ENCODE assay signal across 14 cellular contexts in the genomic region with DNA sequence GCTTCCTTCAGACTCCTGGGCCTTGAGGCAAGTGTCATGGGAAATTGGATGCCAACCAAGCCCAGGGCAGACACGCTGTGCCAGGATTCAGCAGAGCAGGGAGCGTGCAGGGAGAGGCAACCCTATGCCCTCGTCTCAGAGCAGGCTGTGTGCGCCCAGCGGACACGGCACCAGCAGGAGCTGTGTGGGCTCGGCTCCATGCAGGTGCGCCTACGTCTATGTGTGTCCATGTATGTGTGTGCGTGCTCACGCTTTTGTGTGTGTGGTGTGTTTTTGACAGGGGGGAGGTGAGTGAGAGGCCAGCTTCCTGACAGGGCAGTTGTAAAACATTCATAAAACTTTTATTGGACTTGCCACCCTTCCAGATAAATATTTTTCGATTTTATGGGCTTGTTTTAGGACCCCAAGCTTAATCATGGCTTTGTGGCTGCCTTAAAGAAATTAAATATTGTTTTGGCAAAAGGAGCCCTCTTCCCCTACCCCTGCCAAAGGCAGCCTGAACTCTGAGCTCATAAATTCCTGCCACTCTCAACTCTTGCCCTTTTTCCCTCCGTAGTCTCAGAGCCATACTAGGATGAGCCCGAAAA.
DNase-seq lines count a peak whose midpoint lies in the region; ATAC-seq and TF ChIP-seq lines count a peak whose summit lies in the region.
"Had no signal": no experiment of that assay in that cellular context is flagged by ENCODE, and none has a peak within 500 bp of the region (broad histone marks: within the 10 kb centered on the region; RNA-seq: fewer than 3 reads in every experiment).

No MANE protein-coding gene starts in this region.

- H3K27me3 ChIP-seq in heart left ventricle (no peaks in the 10 kb centered on the region), upper lobe of left lung (no peaks in the 10 kb centered on the region)

- no peaks in the 10 kb centered on the region for H3K36me3 ChIP-seq in heart left ventricle
- no peaks in the 10 kb centered on the region for H3K36me3 ChIP-seq in upper lobe of left lung

- intact Hi-C loops in heart left ventricle (cut with DNase I) = loop anchor here in 1 of 10 donors (2.0 kb wide), 1 partner anchor 14 kb away; no protein-coding TSS in a partner anchor

- H3K4me3 ChIP-seq in heart left ventricle = no peak overlapping the region
- H3K4me3 ChIP-seq in upper lobe of left lung = no peak overlapping the region
- H3K4me3 ChIP-seq: lung had no signal

- DNase-seq in NCI-H446 treated with DMSO at 0.1 percent for 48 hours (lab: John Stamatoyannopoulos, UW) = peak; percentile 32
- DNase-seq in heart left ventricle = peak in 4 of 5 donors; percentile 42 to 74 (median 54)
- DNase-seq in pons (ENCODE audit: low spot score) = peak; percentile 12
- DNase-seq in stimulated activated CD4-positive, alpha-beta T cell treated with anti-CD3 and anti-CD28 coated beads, Interleukin-4, amount 100 ng/mL, for 24 hours = no peak
- DNase-seq in OCI-M2 (lab: John Stamatoyannopoulos, UW; ENCODE audit: unreplicated experiment) = no peak
- DNase-seq in upper lobe of left lung = no peak
- DNase-seq: activated CD4-positive, alpha-beta T cell treated with anti-CD3 and anti-CD28 coated beads, Interleukin-2, amount 10 ng/mL, durations not matched to agents 24 days and 14 days; hippocampal formation; KBM-7; NCI-H2081 treated with DMSO at 0.1 percent for 48 hours; T-helper 17 cell had no signal

- no peak for TF ChIP-seq POLR2A in heart left ventricle (IDR thresholded peaks at IDR 0.05)
- TF ChIP-seq POLR2A in upper lobe of left lung (IDR thresholded peaks at IDR 0.05) = no peak

- TF ChIP-seq EP300 in upper lobe of left lung (IDR thresholded peaks at IDR 0.05) = no peak

- ATAC-seq in heart left ventricle (peak; percentile 29 to 61 (median 46)), HG02798 (IDR thresholded peaks at IDR 0.05; ENCODE audit: poor library complexity, unreplicated experiment) (no peak), upper lobe of left lung (ENCODE audit: low FRiP score in 2 of 2) (no peak)
- ATAC-seq: T-helper 17 cell had no signal

- peaks cover 0 to 74% (median 48%) of the 10 kb centered on the region in 12 donors for H3K4me1 ChIP-seq in heart left ventricle
- peaks cover 18 to 42% (median 33%) of the 10 kb centered on the region in 4 donors for H3K4me1 ChIP-seq in upper lobe of left lung

- TF ChIP-seq CTCF in C4-2B (conservative IDR thresholded peaks at IDR 0.05) = no peak
- no peak for TF ChIP-seq CTCF in heart left ventricle (IDR thresholded peaks at IDR 0.05)
- no peak for TF ChIP-seq CTCF in upper lobe of left lung (IDR thresholded peaks at IDR 0.05)

- H3K27ac ChIP-seq in C4-2B (peak overlapping the region; percentile 99), heart left ventricle (peak overlapping the region in 11 of 12 donors; percentile 41 to 86 (median 67)), upper lobe of left lung (no peak overlapping the region)

- H3K9me3 ChIP-seq in heart left ventricle (no peaks in the 10 kb centered on the region), upper lobe of left lung (no peaks in the 10 kb centered on the region)

- WGBS in heart left ventricle, 4 donors = 45 to 64% (median 60%) methylated on average over 7 to 14 of the region's 14 CpGs
- WGBS in upper lobe of left lung, 2 donors = 89% methylated on average over 14 of the region's 14 CpGs

Comparison
In these comparisons a context has a peak if more than half of its experiments do, and no peak if none do; other contexts are left out.
1. H3K27ac ChIP-seq: peak in C4-2B (single experiment) and heart left ventricle (11 of 12); none in upper lobe of left lung (0 of 4).
2. DNase-seq: peak in NCI-H446 treated with DMSO at 0.1 percent for 48 hours (single experiment), heart left ventricle (4 of 5) and pons (single experiment); none in stimulated activated CD4-positive, alpha-beta T cell treated with anti-CD3 and anti-CD28 coated beads, Interleukin-4, amount 100 ng/mL, for 24 hours (single experiment), OCI-M2 (single experiment) and upper lobe of left lung (0 of 2).
3. ATAC-seq: peak in heart left ventricle (4 of 4); none in HG02798 (single experiment) and upper lobe of left lung (0 of 2).